Comparison of ENCODE assay signal across 31 cellular contexts in the genomic region with DNA sequence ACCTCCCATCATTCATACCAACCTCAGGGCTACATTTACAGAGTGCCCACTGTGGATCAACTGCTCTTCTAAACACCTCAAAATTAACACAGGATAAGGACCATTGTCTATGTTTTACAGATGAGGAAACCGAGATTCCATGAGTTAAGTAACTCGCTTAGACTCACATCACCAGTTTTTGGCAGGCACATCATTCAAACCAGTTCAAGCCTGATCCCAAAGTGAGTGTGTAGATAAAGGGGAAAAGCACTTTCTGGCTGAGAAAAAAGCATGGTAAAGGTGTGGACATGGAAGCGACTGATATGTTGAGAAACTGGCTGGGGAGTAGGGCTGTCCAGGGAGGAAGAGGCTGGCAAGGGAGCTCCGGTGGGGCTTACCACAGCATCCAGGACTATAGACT.
"Had no signal": no experiment of that assay in that cellular context is flagged by ENCODE, and none has a peak within 500 bp of the region (broad histone marks: within the 10 kb centered on the region; RNA-seq: fewer than 3 reads in every experiment).

No MANE protein-coding gene starts in this region.

- H3K36me3 Mint-ChIP-seq: naive thymus-derived CD4-positive, alpha-beta T cell; natural killer cell; neural progenitor cell; stimulated activated memory B cell treated with anti-CD40 and anti-IgM and Interleukin-4, amounts not matched to agents 10 μg/mL and 1 μg/mL and 100 μg/mL, for 72 hours; type B pancreatic cell had no signal

- H3K4me3 ChIP-seq: neural progenitor cell, ovary, psoas muscle, skin epidermis, smooth muscle cell, spleen, suprapubic skin, testis, tibial artery, transverse colon, upper lobe of right lung, uterus had no signal

- H3K4me1 ChIP-seq: parathyroid adenoma, psoas muscle, spleen, suprapubic skin, testis, tibial artery, transverse colon, upper lobe of right lung, uterus had no signal

- ATAC-seq: naive thymus-derived CD4-positive, alpha-beta T cell; natural killer cell; psoas muscle; right cardiac atrium; sciatic nerve; stimulated activated memory B cell treated with anti-CD40 and anti-IgM and Interleukin-4, amounts not matched to agents 10 μg/mL and 1 μg/mL and 100 μg/mL, for 72 hours; stimulated activated naive CD8-positive, alpha-beta T cell treated with anti-CD3 and anti-CD28 coated beads, Interleukin-15, amount 100 ng/mL, for 72 hours; stimulated activated naive CD8-positive, alpha-beta T cell treated with anti-CD3 and anti-CD28 coated beads, Interleukin-15, Interleukin-2, amounts not matched to agents 100 U/mL and 50 U/mL, for 24 hours; upper lobe of right lung had no signal

- H3K4me3 Mint-ChIP-seq: naive thymus-derived CD4-positive, alpha-beta T cell; natural killer cell; nephron; neural progenitor cell; stimulated activated memory B cell treated with anti-CD40 and anti-IgM and Interleukin-4, amounts not matched to agents 10 μg/mL and 1 μg/mL and 100 μg/mL, for 72 hours; stimulated activated naive CD8-positive, alpha-beta T cell treated with anti-CD3 and anti-CD28 coated beads, Interleukin-15, amount 100 ng/mL, for 72 hours; type B pancreatic cell had no signal

- H3K9me3 Mint-ChIP-seq: naive thymus-derived CD4-positive, alpha-beta T cell; natural killer cell; nephron; neural progenitor cell; stimulated activated memory B cell treated with anti-CD40 and anti-IgM and Interleukin-4, amounts not matched to agents 10 μg/mL and 1 μg/mL and 100 μg/mL, for 72 hours; stimulated activated naive CD8-positive, alpha-beta T cell treated with anti-CD3 and anti-CD28 coated beads, Interleukin-15, amount 100 ng/mL, for 72 hours; type B pancreatic cell had no signal

- H3K9me3 ChIP-seq: ovary, psoas muscle, spleen, suprapubic skin, testis, tibial artery, transverse colon, upper lobe of right lung, uterus had no signal

- H3K9ac ChIP-seq: neural progenitor cell, parathyroid adenoma had no signal

- H3K27ac ChIP-seq: neural progenitor cell, ovary, parathyroid adenoma, psoas muscle, skin epidermis, spleen, suprapubic skin, testis, tibial artery, transverse colon, upper lobe of right lung, uterus had no signal

- H2AFZ ChIP-seq: neural progenitor cell, parathyroid adenoma had no signal

- H3K27ac Mint-ChIP-seq: naive thymus-derived CD4-positive, alpha-beta T cell; natural killer cell; nephron; neural progenitor cell; progenitor cell of endocrine pancreas; stimulated activated memory B cell treated with anti-CD40 and anti-IgM and Interleukin-4, amounts not matched to agents 10 μg/mL and 1 μg/mL and 100 μg/mL, for 72 hours; stimulated activated naive CD8-positive, alpha-beta T cell treated with anti-CD3 and anti-CD28 coated beads, Interleukin-15, amount 100 ng/mL, for 72 hours; type B pancreatic cell had no signal

- H3K36me3 ChIP-seq: neural progenitor cell, ovary, spleen, suprapubic skin, tibial artery, transverse colon, upper lobe of right lung, uterus had no signal

- H3K4me2 ChIP-seq: neural progenitor cell, smooth muscle cell had no signal

- H3K27me3 ChIP-seq: neural progenitor cell, ovary, suprapubic skin, testis, tibial artery, transverse colon, upper lobe of right lung, uterus had no signal

- DNase-seq: naive thymus-derived CD4-positive, alpha-beta T cell; natural killer cell; ovary; posterior cingulate gyrus; psoas muscle; right cardiac atrium; spleen; stimulated activated CD4-positive, alpha-beta T cell treated with anti-CD3 and anti-CD28 coated beads, Interleukin-12 subunit alpha, Interleukin-12 subunit beta, amount 100 ng/mL, for 4 hours; stimulated activated CD4-positive, alpha-beta T cell treated with anti-CD3 and anti-CD28 coated beads, Interleukin-1b, Interleukin-23, amount 100 ng/mL, for 48 hours; stimulated activated CD4-positive, alpha-beta T cell treated with anti-CD3 and anti-CD28 coated beads, Interleukin-4, amount 100 ng/mL, for 1 hour; stimulated activated CD4-positive, alpha-beta T cell treated with anti-CD3 and anti-CD28 coated beads, Interleukin-4, amount 100 ng/mL, for 4 hours; stimulated activated CD8-positive, alpha-beta memory T cell treated with anti-CD3 and anti-CD28 coated beads, Interleukin-4, amount 100 ng/mL, for 48 hours; stimulated activated naive CD4-positive, alpha-beta T cell; stimulated activated naive CD8-positive, alpha-beta T cell treated with anti-CD3 and anti-CD28 coated beads, Interleukin-15, amount 100 ng/mL, for 72 hours; stimulated activated naive CD8-positive, alpha-beta T cell treated with anti-CD3 and anti-CD28 coated beads, Interleukin-15, Interleukin-2, amounts not matched to agents 100 U/mL and 50 U/mL, for 24 hours; substantia nigra; testis; tibial artery; transverse colon; upper lobe of right lung; uterus had no signal

- H3K79me2 ChIP-seq: parathyroid adenoma had no signal

- H3K4me1 Mint-ChIP-seq: naive thymus-derived CD4-positive, alpha-beta T cell; natural killer cell; nephron; neural progenitor cell; stimulated activated memory B cell treated with anti-CD40 and anti-IgM and Interleukin-4, amounts not matched to agents 10 μg/mL and 1 μg/mL and 100 μg/mL, for 72 hours; stimulated activated naive CD8-positive, alpha-beta T cell treated with anti-CD3 and anti-CD28 coated beads, Interleukin-15, amount 100 ng/mL, for 72 hours had no signal
